ENCODE assay signal across 8 cellular contexts in the genomic region with DNA sequence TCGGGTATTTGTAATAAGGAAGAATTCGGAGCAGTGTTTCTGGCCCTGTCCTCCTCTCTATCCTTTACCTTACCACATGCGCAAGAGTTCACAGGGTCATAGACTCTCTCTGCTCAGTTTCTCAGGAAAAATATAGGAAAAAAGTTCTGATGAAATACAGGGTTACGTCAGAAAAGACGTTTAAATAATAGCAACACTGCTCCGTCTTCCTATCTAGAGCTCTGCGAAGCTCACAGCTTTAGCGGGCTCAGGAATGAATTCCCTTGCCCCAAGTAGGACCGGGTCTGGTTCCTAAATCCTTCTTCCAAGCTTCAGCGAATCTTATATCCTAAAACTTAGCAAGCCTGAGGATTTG. TPM values are rescaled to one million over a fixed set of nuclear protein-coding genes. Genes with fewer than 3 reads are reported as not detected.
A peak's percentile ranks its signal among the peaks of the same experiment; 100 is the strongest.
DNase-seq lines count a peak whose midpoint lies in the region; ATAC-seq, FAIRE-seq and TF ChIP-seq lines count a peak whose summit lies in the region.

No MANE protein-coding gene starts in this region.

- TF ChIP-seq EP300 in tibial nerve (IDR thresholded peaks at IDR 0.05) = no peak

- TF ChIP-seq POLR2A in tibial nerve (IDR thresholded peaks at IDR 0.05) = no peak

- no peak for ATAC-seq in GM18909 (IDR thresholded peaks at IDR 0.05; ENCODE audit: poor library complexity, unreplicated experiment)

- in situ Hi-C loops in GM13976 (cut with MboI; ENCODE audit: low sequenced_read_pairs, unreplicated experiment) = no loop called here

- H3K9me3 Mint-ChIP-seq in activated naive CD4-positive, alpha-beta T cell treated with anti-CD3 and anti-CD28 coated beads for 36 hours = no peaks in the 10 kb centered on the region

- H3K36me3 ChIP-seq in liver (ENCODE audit: control insufficient read depth in 4 of 4, insufficient read depth in 3 of 4, low read depth in 1 of 4, low read length in 3 of 4) (peaks cover 2 to 27% (median 19%) of the 10 kb centered on the region in 4 donors), tibial nerve (peaks cover 0 to 38% (median 0%) of the 10 kb centered on the region in 3 donors)

- FAIRE-seq in GM19239 (lab: Jason Lieb, UNC) = no peak

- H3K4me3 ChIP-seq in liver (ENCODE audit: low read depth in 1 of 3, low read length in 3 of 3) (peak overlapping the region; percentile 71 to 99 (median 98)), tibial nerve (peak overlapping the region; percentile 59 to 94 (median 78))

- WGBS in adipose tissue, 3 donors = 0 to 1% (median 0%) methylated on average over 10 of the region's 10 CpGs
- WGBS in liver = under 1% methylated on average over 10 of the region's 10 CpGs
- WGBS in tibial nerve, 2 donors = 1 to 2% methylated on average over 10 of the region's 10 CpGs

- H3K9me3 ChIP-seq in liver (ENCODE audit: control insufficient read depth in 4 of 4, low read length in 3 of 4) (no peaks in the 10 kb centered on the region), tibial nerve (no peaks in the 10 kb centered on the region)

- CTCF ChIA-PET in activated naive CD4-positive, alpha-beta T cell treated with anti-CD3 and anti-CD28 coated beads for 36 hours (lab: Charles Lee) = interaction anchor here (0.5 to 1.2 kb wide), 11 partner anchors 11 to 714 kb away, joined by 3 to 4 read pairs (median 3); no protein-coding TSS in a partner anchor

- peak overlapping the region; percentile 93 for H3K4me3 Mint-ChIP-seq in activated naive CD4-positive, alpha-beta T cell treated with anti-CD3 and anti-CD28 coated beads for 36 hours

- intact Hi-C loops in activated naive CD4-positive, alpha-beta T cell treated with anti-CD3 and anti-CD28 coated beads for 36 hours (cut with micrococcal nuclease) = loop anchor here (1.0 to 5.0 kb wide), 6 partner anchors 328 to 714 kb away; partner anchors contain the start of genes PPFIA2 and TMTC2

- TF ChIP-seq CTCF in liver (IDR thresholded peaks at IDR 0.05; ENCODE audit: low read depth, low read length, missing input control) (no peak), tibial nerve (IDR thresholded peaks at IDR 0.05) (no peak), GM13976 (IDR thresholded peaks at IDR 0.05; ENCODE audit: borderline replicate concordance, control extremely low read depth, extremely low read depth, insufficient read depth, missing control alignments) (no peak)

- peak overlapping the region; percentile 94 to 100 for H3K9ac ChIP-seq in liver (ENCODE audit: low read depth in 1 of 2, low read length in 2 of 2)

- no peaks in the 10 kb centered on the region for H3K27me3 Mint-ChIP-seq in activated naive CD4-positive, alpha-beta T cell treated with anti-CD3 and anti-CD28 coated beads for 36 hours (ENCODE audit: low read depth)

- H3K27me3 ChIP-seq in liver (ENCODE audit: control insufficient read depth in 4 of 4, insufficient read depth in 4 of 4, low read length in 3 of 4) (no peaks in the 10 kb centered on the region), tibial nerve (no peaks in the 10 kb centered on the region)

- H3K4me1 Mint-ChIP-seq in activated naive CD4-positive, alpha-beta T cell treated with anti-CD3 and anti-CD28 coated beads for 36 hours (ENCODE audit: low read depth) = peaks cover 42% of the 10 kb centered on the region

- no peak for DNase-seq in activated naive CD4-positive, alpha-beta T cell treated with anti-CD3 and anti-CD28 coated beads for 36 hours
- DNase-seq in activated naive CD4-positive, alpha-beta T cell (lab: John Stamatoyannopoulos, UW) = no peak
- DNase-seq in tibial nerve (ENCODE audit: low spot score in 2 of 2) (no peak), GM13976 (ENCODE audit: low spot score) (no peak), GM19239 (ENCODE audit: insufficient read length, low spot score) (no peak)

- TF ChIP-seq RAD21 in liver (IDR thresholded peaks at IDR 0.05) = no peak

- H3K27ac ChIP-seq in adipose tissue (ENCODE audit: low read depth, low read length) (peak overlapping the region; percentile 41), liver (ENCODE audit: low read depth in 1 of 2, low read length in 2 of 2) (peak overlapping the region; percentile 96 to 98), tibial nerve (peak overlapping the region; percentile 79 to 98 (median 92))

- H3K27ac Mint-ChIP-seq in activated naive CD4-positive, alpha-beta T cell treated with anti-CD3 and anti-CD28 coated beads for 36 hours = peak overlapping the region; percentile 96

- H3K36me3 Mint-ChIP-seq in activated naive CD4-positive, alpha-beta T cell treated with anti-CD3 and anti-CD28 coated beads for 36 hours (ENCODE audit: low read depth) = peaks cover 37% of the 10 kb centered on the region

- H3K4me1 ChIP-seq in liver (ENCODE audit: control insufficient read depth in 4 of 4, insufficient read depth in 4 of 4, low read length in 3 of 4) = peaks cover 5 to 32% (median 30%) of the 10 kb centered on the region in 4 donors
- peaks cover 6 to 56% (median 26%) of the 10 kb centered on the region in 4 donors for H3K4me1 ChIP-seq in tibial nerve

TF ChIP-seq in liver, 16 proteins besides CTCF, POLR2A, EP300 and RAD21:
- TF ChIP-seq TAF1 (conservative IDR thresholded peaks at IDR 0.05) = no peak
- no peak for TF ChIP-seq SP1 (IDR thresholded peaks at IDR 0.05)
- no peak for TF ChIP-seq REST (IDR thresholded peaks at IDR 0.05)
- no peak for TF ChIP-seq ATF3 (IDR thresholded peaks at IDR 0.05)
- TF ChIP-seq, protein P1, sequence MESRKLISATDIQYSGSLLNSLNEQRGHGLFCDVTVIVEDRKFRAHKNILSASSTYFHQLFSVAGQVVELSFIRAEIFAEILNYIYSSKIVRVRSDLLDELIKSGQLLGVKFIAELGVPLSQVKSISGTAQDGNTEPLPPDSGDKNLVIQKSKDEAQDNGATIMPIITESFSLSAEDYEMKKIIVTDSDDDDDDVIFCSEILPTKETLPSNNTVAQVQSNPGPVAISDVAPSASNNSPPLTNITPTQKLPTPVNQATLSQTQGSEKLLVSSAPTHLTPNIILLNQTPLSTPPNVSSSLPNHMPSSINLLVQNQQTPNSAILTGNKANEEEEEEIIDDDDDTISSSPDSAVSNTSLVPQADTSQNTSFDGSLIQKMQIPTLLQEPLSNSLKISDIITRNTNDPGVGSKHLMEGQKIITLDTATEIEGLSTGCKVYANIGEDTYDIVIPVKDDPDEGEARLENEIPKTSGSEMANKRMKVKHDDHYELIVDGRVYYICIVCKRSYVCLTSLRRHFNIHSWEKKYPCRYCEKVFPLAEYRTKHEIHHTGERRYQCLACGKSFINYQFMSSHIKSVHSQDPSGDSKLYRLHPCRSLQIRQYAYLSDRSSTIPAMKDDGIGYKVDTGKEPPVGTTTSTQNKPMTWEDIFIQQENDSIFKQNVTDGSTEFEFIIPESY (IDR thresholded peaks at IDR 0.05) = no peak
- TF ChIP-seq FOXA2 (IDR thresholded peaks at IDR 0.05) = no peak
- TF ChIP-seq YY1 (IDR thresholded peaks at IDR 0.05) = no peak
- TF ChIP-seq HNF4G (IDR thresholded peaks at IDR 0.05) = no peak
- TF ChIP-seq RXRA (IDR thresholded peaks at IDR 0.05) = no peak
- TF ChIP-seq MAX (IDR thresholded peaks at IDR 0.05) = no peak
- no peak for TF ChIP-seq HNF4A (conservative IDR thresholded peaks at IDR 0.05)
- TF ChIP-seq JUND (IDR thresholded peaks at IDR 0.05) = no peak

RNA-seq across cellular contexts. Expression of gene CCDC59, which starts 0.4 kb away (rescaled TPM):
- 10 to 100 TPM; 87.1 to 93.3 TPM for total RNA-seq in activated naive CD4-positive, alpha-beta T cell treated with anti-CD3 and anti-CD28 coated beads for 36 hours
- 10 to 100 TPM; 26.0 to 58.4 (median 55.1) TPM for polyA plus RNA-seq in adipose tissue
- total RNA-seq in liver = 10 to 100 TPM; 16.1 to 20.2 TPM
- polyA plus RNA-seq in liver = 10 to 100 TPM; 14.4 to 22.0 TPM
- total RNA-seq in tibial nerve = 100 to 1,000 TPM in 1 of 4 donors, 10 to 100 TPM in 3; 40.6 to 107 (median 60.5) TPM

RNA-seq across cellular contexts. Expression of gene METTL25, which starts 0.5 kb away (rescaled TPM):
- 1 to 10 TPM; 4.1 to 5.7 TPM for total RNA-seq in activated naive CD4-positive, alpha-beta T cell treated with anti-CD3 and anti-CD28 coated beads for 36 hours
- polyA plus RNA-seq in adipose tissue (1 to 10 TPM; 1.9 to 6.9 (median 3.9) TPM), liver (1 to 10 TPM; 1.5 to 7.9 TPM)
- total RNA-seq in liver (10 to 100 TPM; 11.3 to 13.4 TPM), tibial nerve (10 to 100 TPM in 2 of 4 donors, 1 to 10 TPM in 2; 6.1 to 16.8 (median 12.3) TPM)

Comparison
In these comparisons a context has a peak if more than half of its experiments do, and no peak if none do; other contexts are left out.
1. H3K27ac ChIP-seq: peak in every context shown above with its lines; median percentile 97 in liver; 92 in tibial nerve; 41 in adipose tissue.